In genomic region chr13:50123515-50123861, GRCh38 we compare ENCODE assay signal across 8 cellular contexts.
DNase-seq lines count a peak whose midpoint lies in the region; ATAC-seq and TF ChIP-seq lines count a peak whose summit lies in the region.

No MANE protein-coding gene starts in this region.

- H3K27me3 ChIP-seq in right atrium auricular region, result no peaks in the 10 kb centered on the region

- H3K36me3 Mint-ChIP-seq in brain, result peaks cover 12% of the 10 kb centered on the region

- peak overlapping the region; percentile 78 to 91 for H3K4me3 ChIP-seq in right atrium auricular region
- peak overlapping the region; percentile 68 for H3K4me3 ChIP-seq in mesodermal cell (ENCODE audit: extremely low read depth, insufficient read depth, low read length, poor library complexity, severe bottlenecking)

- no peak for DNase-seq in right atrium auricular region (ENCODE audit: low spot score)
- DNase-seq in cardiac septum (ENCODE audit: low spot score), result no peak
- DNase-seq in stimulated activated CD4-positive, alpha-beta T cell treated with anti-CD3 and anti-CD28 coated beads, Interleukin-1b, Interleukin-23, amount 100 ng/mL, for 48 hours, result no peak
- no peak for DNase-seq in D341Med (ENCODE audit: low spot score)

- H3K27me3 Mint-ChIP-seq in brain, result peaks cover 30% of the 10 kb centered on the region

- no peak for ATAC-seq in HG03432 (IDR thresholded peaks at IDR 0.05; ENCODE audit: unreplicated experiment)
- no peak for ATAC-seq in GM18861 (IDR thresholded peaks at IDR 0.05; ENCODE audit: unreplicated experiment)

- H3K36me3 ChIP-seq in right atrium auricular region (no peaks in the 10 kb centered on the region), mesodermal cell (ENCODE audit: control insufficient read depth, insufficient read depth, low read length) (no peaks in the 10 kb centered on the region)

- H3K4me3 Mint-ChIP-seq in brain, result peak overlapping the region; percentile 88 to 94 (median 89)

- H3K4me1 Mint-ChIP-seq in brain, result peaks cover 63% of the 10 kb centered on the region

- no peaks in the 10 kb centered on the region for H3K9me3 ChIP-seq in right atrium auricular region
- no peaks in the 10 kb centered on the region for H3K9me3 ChIP-seq in mesodermal cell (ENCODE audit: control insufficient read depth, low read length)

- H3K27ac Mint-ChIP-seq in brain, result peak overlapping the region; percentile 77 to 99 (median 98)

- no peak for TF ChIP-seq CTCF in right atrium auricular region (IDR thresholded peaks at IDR 0.05)
- no peak for TF ChIP-seq CTCF in brain (conservative IDR thresholded peaks at IDR 0.05)

- intact Hi-C loops in cardiac septum (cut with DNase I), result loop anchor here (5.0 to 10.0 kb wide), 2 partner anchors 581 to 789 kb away; no protein-coding TSS in a partner anchor

- H3K27ac ChIP-seq in right atrium auricular region (peak overlapping the region; percentile 98 to 100), mesodermal cell (ENCODE audit: low read depth, low read length, severe bottlenecking) (peak overlapping the region; percentile 83)

- H3K4me1 ChIP-seq in right atrium auricular region (peaks cover 0 to 42% of the 10 kb centered on the region in 2 donors), mesodermal cell (ENCODE audit: control insufficient read depth, insufficient read depth, low read length, poor library complexity, severe bottlenecking) (peaks cover 19% of the 10 kb centered on the region)

- peaks cover 0 to 19% (median 10%) of the 10 kb centered on the region in 5 experiments for H3K9me3 Mint-ChIP-seq in brain

- 3% methylated on average over 13 of the region's 13 CpGs for WGBS in mesodermal cell (ENCODE audit: insufficient coverage in 2 of 2), 2 experiments
